Comparison of ENCODE assay signal across 1 cellular context in genomic region chr6:34227656-34228421, GRCh38.
TF ChIP-seq lines count a peak whose summit lies in the region.

No MANE protein-coding gene starts in this region.

TF ChIP-seq in GM23338, 12 proteins besides CTCF, POLR2A, EP300 and RAD21 (continued from another document):
- TF ChIP-seq REST (IDR thresholded peaks at IDR 0.05; ENCODE audit: unreplicated experiment) (no peak), ZNF114 (CRISPR knock-in tag; IDR thresholded peaks at IDR 0.05) (no peak), POLR2AphosphoS5 (IDR thresholded peaks at IDR 0.05; ENCODE audit: low read depth) (no peak)
